Comparison of ENCODE assay signal across 8 cellular contexts in genomic region chr2:170771049-170771937, GRCh38. TPM values are rescaled to one million over a fixed set of nuclear protein-coding genes. Genes with fewer than 3 reads are reported as not detected.
A peak's percentile ranks its signal among the peaks of the same experiment; 100 is the strongest.
DNase-seq lines count a peak whose midpoint lies in the region; ATAC-seq and TF ChIP-seq lines count a peak whose summit lies in the region.

No MANE protein-coding gene starts in this region.

- CTCF ChIA-PET in AG04449 (lab: Yijun Ruan, JAX) (interaction anchor here (1.0 to 1.3 kb wide), 3 partner anchors 8 to 362 kb away, joined by 3 to 5 read pairs (median 3); no protein-coding TSS in a partner anchor), Panc1 (lab: Charles Lee) (no interaction called here), MCF 10A (lab: Yijun Ruan, JAX) (interaction anchor here (0.6 to 1.2 kb wide), 6 partner anchors 32 to 391 kb away, joined by 3 to 6 read pairs (median 4); no protein-coding TSS in a partner anchor)

- H3K27me3 ChIP-seq in Panc1 (ENCODE audit: control insufficient read depth, insufficient read depth, low read length): peaks cover 7% of the 10 kb centered on the region; the same call in 1 of the 2 replicates

- no peaks in the 10 kb centered on the region for H3K4me1 Mint-ChIP-seq in MCF 10A (ENCODE audit: insufficient read depth, unreplicated experiment)

- peak overlapping the region; percentile 92 for H3K4me3 Mint-ChIP-seq in MCF 10A (ENCODE audit: unreplicated experiment)

- BruUV-seq in Panc1 (replicated peaks; lab: Mats Ljungman, UMichigan) (no TSS peak), MCF 10A (replicated peaks; lab: Mats Ljungman, UMichigan) (no TSS peak)

- H3K36me3 ChIP-seq in Panc1 (ENCODE audit: control insufficient read depth, insufficient read depth, low read length): no peaks in the 10 kb centered on the region; the same call in 1 of the 2 replicates

- peak overlapping the region; percentile 94 for H3K27ac Mint-ChIP-seq in MCF 10A (ENCODE audit: low read depth, unreplicated experiment)

- POLR2A ChIA-PET in AG04449 (lab: Yijun Ruan, JAX): interaction anchor here (0.6 kb wide), 1 partner anchor 155 kb away, joined by 3 read pairs; no protein-coding TSS in a partner anchor
- POLR2A ChIA-PET in Panc1 (lab: Charles Lee): no interaction called here
- POLR2A ChIA-PET in MCF 10A (lab: Yijun Ruan, JAX): interaction anchor here (0.7 to 3.3 kb wide), 13 partner anchors 13 to 401 kb away, joined by 3 to 22 read pairs (median 7); partner anchors contain the start of gene GAD1

- H3K9me3 Mint-ChIP-seq in MCF 10A (ENCODE audit: unreplicated experiment): no peaks in the 10 kb centered on the region

- H3K4me3 ChIP-seq in AG04449 (ENCODE audit: low read depth, low read length): peak overlapping the region; percentile 66
- peak overlapping the region; percentile 68 to 74 for H3K4me3 ChIP-seq in Panc1 (ENCODE audit: low read depth in 2 of 2, low read length in 2 of 2)

- TF ChIP-seq CTCF in AG04449 (IDR thresholded peaks at IDR 0.05; ENCODE audit: insufficient read depth, low read length, missing control alignments) (no peak), Panc1 (IDR thresholded peaks at IDR 0.05) (0 out of 2 replicates have a peak, but pooled peaks have one; percentile 10), MCF 10A (IDR thresholded peaks at IDR 0.05; ENCODE audit: unreplicated experiment) (no peak)

- no peaks in the 10 kb centered on the region for H3K36me3 Mint-ChIP-seq in MCF 10A (ENCODE audit: insufficient read depth, unreplicated experiment)

- no peak for DNase-seq in AG04449 (ENCODE audit: low read depth, low spot score)
- DNase-seq in Panc1 (ENCODE audit: low read depth, low spot score): no peak
- DNase-seq in MCF 10A (ENCODE audit: unreplicated experiment): peak; percentile 45
- peak; percentile 43 for DNase-seq in kidney tubule cell (ENCODE audit: low spot score)
- peak; percentile 6 for DNase-seq in stimulated activated CD8-positive, alpha-beta memory T cell treated with anti-CD3 and anti-CD28 coated beads, Interleukin-12 subunit alpha, Interleukin-12 subunit beta, amount 100 ng/mL, for 1 hour (ENCODE audit: low read depth)
- DNase-seq in cortex of kidney (lab: John Stamatoyannopoulos, UW): no peak

- peaks cover 5% of the 10 kb centered on the region; the same call in 1 of the 2 replicates for H3K4me1 ChIP-seq in Panc1 (ENCODE audit: control insufficient read depth, insufficient read depth, low read length)

- H3K27me3 Mint-ChIP-seq in MCF 10A (ENCODE audit: insufficient read depth, unreplicated experiment): no peaks in the 10 kb centered on the region

- intact Hi-C loops in Panc1 (cut with micrococcal nuclease; ENCODE audit: unreplicated experiment): no loop called here
- intact Hi-C loops in MCF 10A (cut with micrococcal nuclease): loop anchor here (5.0 kb wide), 1 partner anchor 34 kb away; no protein-coding TSS in a partner anchor

- no peaks in the 10 kb centered on the region for H3K9me3 ChIP-seq in Panc1 (ENCODE audit: control insufficient read depth, insufficient read depth, low read depth, low read length)

- H3K27ac ChIP-seq in Panc1 (ENCODE audit: low read length): peak overlapping the region; percentile 70

- in situ Hi-C loops in Panc1 (cut with HindIII; ENCODE audit: low pct_unique_long_range_greater_than_20kb, low sequenced_read_pairs): no loop called here

- ATAC-seq in GM18511 (IDR thresholded peaks at IDR 0.05; ENCODE audit: unreplicated experiment): peak; percentile 55
- peak; percentile 40 for ATAC-seq in HG03025 (IDR thresholded peaks at IDR 0.05; ENCODE audit: low FRiP score, unreplicated experiment)
- peak; percentile 73 for ATAC-seq in Panc1

RNA-seq across cellular contexts. Expression of gene ERICH2, which starts 1.1 kb away (rescaled TPM):
- total RNA-seq in Panc1 (2021; ENCODE audit: unreplicated experiment) (0.74 TPM), MCF 10A (2022) (7.2 and 22.4 TPM in 2 replicates)
- 1.1 TPM for polyA plus RNA-seq in Panc1 (2012; ENCODE audit: insufficient read length)

RNA-seq across cellular contexts. Expression of gene GAD1, which starts 45.4 kb away (rescaled TPM):
- 12.5 TPM for total RNA-seq in Panc1 (2021; ENCODE audit: unreplicated experiment)
- 10.1 TPM for polyA plus RNA-seq in Panc1 (2012; ENCODE audit: insufficient read length)
- total RNA-seq in MCF 10A (2022): 1.6 and 2.5 TPM in 2 replicates

RNA-seq across cellular contexts. Expression of gene SP5, which starts 56.2 kb away (rescaled TPM):
- total RNA-seq in Panc1 (2021; ENCODE audit: unreplicated experiment) (0.64 TPM), MCF 10A (2022) (not detected in 2 replicates)
- polyA plus RNA-seq in Panc1 (2012; ENCODE audit: insufficient read length): 0.62 TPM

Comparison
In these comparisons a context has a peak if more than half of its experiments do, and no peak if none do; other contexts are left out.
1. DNase-seq: peak in MCF 10A (single experiment), kidney tubule cell (single experiment) and stimulated activated CD8-positive, alpha-beta memory T cell treated with anti-CD3 and anti-CD28 coated beads, Interleukin-12 subunit alpha, Interleukin-12 subunit beta, amount 100 ng/mL, for 1 hour (single experiment); none in AG04449 (single experiment), Panc1 (single experiment) and cortex of kidney (single experiment).
2. Peak in every context shown above with its lines, with median percentiles within 50 percentile points of each other: ATAC-seq.